ENCODE assay signal across 10 cellular contexts in genomic region chr3:87225659-87226058, GRCh38. TPM values are rescaled to one million over a fixed set of nuclear protein-coding genes. Genes with fewer than 3 reads are reported as not detected.
DNase-seq lines count a peak whose midpoint lies in the region; TF ChIP-seq lines count a peak whose summit lies in the region.
"Had no signal": no experiment of that assay in that cellular context is flagged by ENCODE, and none has a peak within 500 bp of the region (broad histone marks: within the 10 kb centered on the region; RNA-seq: fewer than 3 reads in every experiment).

No MANE protein-coding gene starts in this region.

- no peaks in the 10 kb centered on the region for H3K9me3 ChIP-seq in prostate gland
- H3K9me3 ChIP-seq: upper lobe of right lung had no signal

- no peaks in the 10 kb centered on the region for H3K36me3 Mint-ChIP-seq in brain
- H3K36me3 Mint-ChIP-seq in nephron progenitor cell (ENCODE audit: low read depth): peaks cover 3% of the 10 kb centered on the region

- DNase-seq in DMS 273 (lab: John Stamatoyannopoulos, UW; ENCODE audit: unreplicated experiment) (peak; percentile 9), DMS 273 treated with DMSO at 0.1 percent for 48 hours (lab: John Stamatoyannopoulos, UW) (no peak), NCI-H1092 (lab: John Stamatoyannopoulos, UW) (peak; percentile 26), nephron progenitor cell (peak; percentile 2), NCI-H526 treated with DMSO at 0.1 percent for 48 hours (lab: John Stamatoyannopoulos, UW) (no peak), prostate gland (ENCODE audit: low spot score) (no peak)
- DNase-seq in effector CD4-positive, alpha-beta T cell: no peak
- DNase-seq: upper lobe of right lung had no signal

- H3K4me1 Mint-ChIP-seq in brain (peaks cover 37% of the 10 kb centered on the region), nephron progenitor cell (peaks cover 34% of the 10 kb centered on the region)

- peaks cover 0 to 3% (median 0%) of the 10 kb centered on the region in 5 experiments for H3K9me3 Mint-ChIP-seq in brain
- peaks cover 4% of the 10 kb centered on the region for H3K9me3 Mint-ChIP-seq in nephron progenitor cell

- WGBS in prostate gland: 66% methylated on average over 5 of the region's 5 CpGs

- H3K36me3 ChIP-seq in prostate gland: no peaks in the 10 kb centered on the region
- H3K36me3 ChIP-seq: upper lobe of right lung had no signal

- peak overlapping the region in 4 of 5 experiments; percentile 38 to 97 (median 56) for H3K27ac Mint-ChIP-seq in brain
- no peak overlapping the region for H3K27ac Mint-ChIP-seq in nephron progenitor cell

- no peaks in the 10 kb centered on the region for H3K4me1 ChIP-seq in prostate gland (replicated peaks)

- no peak for TF ChIP-seq POLR2A in prostate gland (IDR thresholded peaks at IDR 0.05)

- H3K27me3 ChIP-seq in prostate gland (replicated peaks; ENCODE audit: insufficient read depth): no peaks in the 10 kb centered on the region
- H3K27me3 ChIP-seq: upper lobe of right lung had no signal

- H3K4me3 ChIP-seq in prostate gland: no peak overlapping the region

- intact Hi-C loops in prostate gland (cut with DNase I): no loop called here

- H3K4me3 Mint-ChIP-seq in brain: peak overlapping the region; percentile 68 to 98 (median 87)
- peak overlapping the region; percentile 93 for H3K4me3 Mint-ChIP-seq in nephron progenitor cell

- H3K27me3 Mint-ChIP-seq in brain (peaks cover 30% of the 10 kb centered on the region), nephron progenitor cell (ENCODE audit: low read depth, poor library complexity) (peaks cover 19% of the 10 kb centered on the region)

- H3K27ac ChIP-seq in prostate gland: no peak overlapping the region
- H3K27ac ChIP-seq: upper lobe of right lung had no signal

- TF ChIP-seq CTCF in brain (conservative IDR thresholded peaks at IDR 0.05) (no peak), nephron progenitor cell (IDR thresholded peaks at IDR 0.05) (no peak), prostate gland (IDR thresholded peaks at IDR 0.05) (no peak)

RNA-seq across cellular contexts. Expression of gene CHMP2B, which starts 1.4 kb away (rescaled TPM):
- polyA plus RNA-seq in brain (ENCODE audit: insufficient read depth, low read depth, low replicate concordance): 22.9 TPM
- 10 to 100 TPM; 36.1 to 36.4 TPM for total RNA-seq in prostate gland

RNA-seq across cellular contexts. Expression of gene POU1F1, which starts 50.7 kb away (rescaled TPM):
- not detected for polyA plus RNA-seq in brain (ENCODE audit: insufficient read depth, low read depth, low replicate concordance)
- total RNA-seq in prostate gland: under 1 TPM in 1 of 2 donors, not detected in 1; 0.51 TPM
- total RNA-seq: fibroblast of villous mesenchyme, upper lobe of right lung had no signal

Comparison
In these comparisons a context has a peak if more than half of its experiments do, and no peak if none do; other contexts are left out.
1. DNase-seq: peak in DMS 273 (single experiment), NCI-H1092 (single experiment) and nephron progenitor cell (single experiment); none in DMS 273 treated with DMSO at 0.1 percent for 48 hours (single experiment), NCI-H526 treated with DMSO at 0.1 percent for 48 hours (single experiment), prostate gland (single experiment) and effector CD4-positive, alpha-beta T cell (single experiment).